ENCODE assay signal across 24 cellular contexts in genomic region chr21:27260728-27261127, GRCh38.
"Had no signal": no experiment of that assay in that cellular context is flagged by ENCODE, and none has a peak within 500 bp of the region (broad histone marks: within the 10 kb centered on the region; RNA-seq: fewer than 3 reads in every experiment).

No MANE protein-coding gene starts in this region.

- DNase-seq: dermis blood vessel endothelial cell; dorsolateral prefrontal cortex; effector CD4-positive, alpha-beta T cell; effector memory CD4-positive, alpha-beta T cell; erythroblast; esophagus squamous epithelium; foreskin fibroblast; foreskin melanocyte; head of caudate nucleus; heart right ventricle; hippocampal formation; left cardiac atrium; left lung; left ventricle myocardium superior; lower lobe of right lung; mesenchymal stem cell; mucosa of descending colon; naive B cell; naive thymus-derived CD8-positive, alpha-beta T cell had no signal

- FAIRE-seq: keratinocyte had no signal

- ATAC-seq: esophagus mucosa; gastroesophageal sphincter; heart right ventricle; left cardiac atrium; left lung; left ventricle myocardium superior; lower lobe of right lung; mucosa of descending colon; naive thymus-derived CD8-positive, alpha-beta T cell had no signal

- H3K4me3 ChIP-seq: coronary artery, dorsolateral prefrontal cortex, esophagus squamous epithelium, gastroesophageal sphincter, heart right ventricle, left lung, lower lobe of right lung, mucosa of descending colon had no signal

- H3K27me3 ChIP-seq: esophagus squamous epithelium, gastroesophageal sphincter, heart right ventricle, left lung had no signal

- H3K36me3 ChIP-seq: esophagus squamous epithelium, gastroesophageal sphincter, heart right ventricle, left lung, lower lobe of right lung had no signal

- H3K9me3 ChIP-seq: esophagus squamous epithelium, gastroesophageal sphincter, left lung, lower lobe of right lung, mucosa of descending colon had no signal

- H3K27ac ChIP-seq: coronary artery, dorsolateral prefrontal cortex, epithelial cell of prostate, esophagus squamous epithelium, gastroesophageal sphincter, heart right ventricle, left lung, lower lobe of right lung had no signal

- H3K4me1 ChIP-seq: esophagus squamous epithelium, gastroesophageal sphincter, heart right ventricle, left lung, lower lobe of right lung had no signal
